8 cellular contexts compared by ENCODE assay signal in genomic region chr6:79946242-79946641, GRCh38. TPM values are rescaled to one million over a fixed set of nuclear protein-coding genes. Genes with fewer than 3 reads are reported as not detected.
DNase-seq lines count a peak whose midpoint lies in the region; ATAC-seq and TF ChIP-seq lines count a peak whose summit lies in the region.

No MANE protein-coding gene starts in this region.

- POLR2A ChIA-PET in CD8-positive, alpha-beta memory T cell (lab: Charles Lee): interaction anchor here (1.0 kb wide), 1 partner anchor 160 kb away, joined by 4 read pairs; the partner anchor contains the start of gene BCKDHB

- peaks cover 10% of the 10 kb centered on the region for H3K4me1 ChIP-seq in CD8-positive, alpha-beta memory T cell (ENCODE audit: insufficient read depth, low read length)
- peaks cover 6 to 17% of the 10 kb centered on the region in 2 donors for H3K4me1 ChIP-seq in thoracic aorta (ENCODE audit: control insufficient read depth in 1 of 2, low read depth in 2 of 2)

- CTCF ChIA-PET in CD8-positive, alpha-beta memory T cell (lab: Charles Lee): interaction anchor here (1.2 to 1.6 kb wide), 4 partner anchors 12 to 147 kb away, joined by 3 to 5 read pairs (median 4); no protein-coding TSS in a partner anchor

- no peaks in the 10 kb centered on the region for H3K9me3 ChIP-seq in CD8-positive, alpha-beta memory T cell (ENCODE audit: low read length)
- H3K9me3 ChIP-seq in thoracic aorta: no peaks in the 10 kb centered on the region

- intact Hi-C loops in sciatic nerve (cut with DNase I): no loop called here

- peaks cover 11 to 14% of the 10 kb centered on the region in 2 donors for H3K27me3 Mint-ChIP-seq in CD8-positive, alpha-beta memory T cell
- H3K27me3 Mint-ChIP-seq in activated naive CD8-positive, alpha-beta T cell: peaks cover 26% of the 10 kb centered on the region

- no peaks in the 10 kb centered on the region for H3K36me3 ChIP-seq in CD8-positive, alpha-beta memory T cell (ENCODE audit: insufficient read depth, low read length)
- no peaks in the 10 kb centered on the region for H3K36me3 ChIP-seq in thoracic aorta

- no peak overlapping the region for H3K27ac ChIP-seq in CD8-positive, alpha-beta memory T cell (ENCODE audit: low read depth, low read length)
- H3K27ac ChIP-seq in thoracic aorta: no peak overlapping the region

- TF ChIP-seq CTCF in thoracic aorta (IDR thresholded peaks at IDR 0.05): no peak

- peaks cover 0 to 7% (median 0%) of the 10 kb centered on the region in 3 donors for H3K36me3 Mint-ChIP-seq in CD8-positive, alpha-beta memory T cell
- no peaks in the 10 kb centered on the region for H3K36me3 Mint-ChIP-seq in activated naive CD8-positive, alpha-beta T cell

- H3K27ac Mint-ChIP-seq in CD8-positive, alpha-beta memory T cell: peak overlapping the region; percentile 30 to 92 (median 74)
- no peak overlapping the region for H3K27ac Mint-ChIP-seq in activated naive CD8-positive, alpha-beta T cell

- peak overlapping the region; percentile 45 for H3K4me3 ChIP-seq in CD8-positive, alpha-beta memory T cell (ENCODE audit: low read length)
- H3K4me3 ChIP-seq in thoracic aorta: peak overlapping the region; percentile 85

- H3K9me3 Mint-ChIP-seq in CD8-positive, alpha-beta memory T cell: no peaks in the 10 kb centered on the region
- no peaks in the 10 kb centered on the region for H3K9me3 Mint-ChIP-seq in activated naive CD8-positive, alpha-beta T cell (ENCODE audit: low read depth)

- peak; percentile 4 for ATAC-seq in GM19025 (IDR thresholded peaks at IDR 0.05; ENCODE audit: low read depth, unreplicated experiment)
- no peak for ATAC-seq in thoracic aorta (ENCODE audit: insufficient number of reproducible peaks, low FRiP score, low read depth)
- no peak for ATAC-seq in GM18858 (IDR thresholded peaks at IDR 0.05; ENCODE audit: unreplicated experiment)
- ATAC-seq in sciatic nerve: no peak

- H3K4me3 Mint-ChIP-seq in CD8-positive, alpha-beta memory T cell: peak overlapping the region; percentile 86 to 94 (median 90)
- peak overlapping the region; percentile 88 for H3K4me3 Mint-ChIP-seq in activated naive CD8-positive, alpha-beta T cell

- H3K4me1 Mint-ChIP-seq in CD8-positive, alpha-beta memory T cell: peaks cover 36 to 50% (median 44%) of the 10 kb centered on the region in 3 donors
- H3K4me1 Mint-ChIP-seq in activated naive CD8-positive, alpha-beta T cell (ENCODE audit: low read depth): peaks cover 21% of the 10 kb centered on the region

- no peaks in the 10 kb centered on the region for H3K27me3 ChIP-seq in CD8-positive, alpha-beta memory T cell (ENCODE audit: insufficient read depth, low read length, poor library complexity, severe bottlenecking)
- H3K27me3 ChIP-seq in thoracic aorta (replicated peaks; ENCODE audit: insufficient read depth): no peaks in the 10 kb centered on the region

- peak in 3 of 5 donors; percentile 6 to 37 (median 21) for DNase-seq in CD8-positive, alpha-beta memory T cell
- DNase-seq in NCI-H1694 (lab: John Stamatoyannopoulos, UW): peak; percentile 22
- DNase-seq in iPS-NIHi7 (ENCODE audit: extremely low spot score): peak; percentile 44
- DNase-seq in thoracic aorta (ENCODE audit: low spot score): no peak
- DNase-seq in sciatic nerve (ENCODE audit: low spot score): no peak

RNA-seq across cellular contexts. Expression of gene ELOVL4, which starts 1.1 kb away (rescaled TPM):
- total RNA-seq in CD8-positive, alpha-beta memory T cell: 1 to 10 TPM; 1.8 to 2.0 TPM
- 6.5 TPM for polyA plus RNA-seq in CD8-positive, alpha-beta memory T cell
- total RNA-seq in thoracic aorta (1 to 10 TPM; 2.4 to 3.2 TPM), sciatic nerve (1.2 TPM)

RNA-seq across cellular contexts. Expression of gene TTK, which starts 58.2 kb away (rescaled TPM):
- total RNA-seq in CD8-positive, alpha-beta memory T cell: 10 to 100 TPM; 19.4 to 22.5 TPM
- 0.06 TPM for polyA plus RNA-seq in CD8-positive, alpha-beta memory T cell
- total RNA-seq in thoracic aorta (1 to 10 TPM in 1 of 2 donors, not detected in 1; 5.3 TPM), sciatic nerve (0.80 TPM)

Comparison
In these comparisons a context has a peak if more than half of its experiments do, and no peak if none do; other contexts are left out.
1. DNase-seq: peak in CD8-positive, alpha-beta memory T cell (3 of 5), NCI-H1694 (single experiment) and iPS-NIHi7 (single experiment); none in thoracic aorta (single experiment) and sciatic nerve (single experiment).